11 cellular contexts compared by ENCODE assay signal in genomic region chr5:123814796-123815479, GRCh38.
A peak's percentile ranks its signal among the peaks of the same experiment; 100 is the strongest.
DNase-seq lines count a peak whose midpoint lies in the region; ATAC-seq, FAIRE-seq and TF ChIP-seq lines count a peak whose summit lies in the region.
"Had no signal": no experiment of that assay in that cellular context is flagged by ENCODE, and none has a peak within 500 bp of the region (broad histone marks: within the 10 kb centered on the region; RNA-seq: fewer than 3 reads in every experiment).

No MANE protein-coding gene starts in this region.

- no peak overlapping the region for H3K23ac ChIP-seq in H1 (ENCODE audit: insufficient read length)

- H3K4me3 Mint-ChIP-seq in Calu3 (ENCODE audit: low read depth, unreplicated experiment), result no peak overlapping the region

- H3K14ac ChIP-seq in H1 (ENCODE audit: insufficient read length), result no peak overlapping the region

- CTCF ChIA-PET in H1 (lab: Charles Lee; ENCODE audit: partially characterized antibody), result interaction anchor here (0.9 to 1.6 kb wide), 2 partner anchors 16 to 475 kb away, joined by 3 read pairs; no protein-coding TSS in a partner anchor
- CTCF ChIA-PET in Calu3 (lab: Charles Lee), result interaction anchor here (1.2 kb wide), 1 partner anchor 59 kb away, joined by 3 read pairs; no protein-coding TSS in a partner anchor

- TF ChIP-seq CTCF in DOHH2 (IDR thresholded peaks at IDR 0.05; ENCODE audit: low read depth, low read length, poor library complexity, severe bottlenecking) (no peak), OCI-LY1 (IDR thresholded peaks at IDR 0.05; ENCODE audit: low read length) (no peak), H1 (IDR thresholded peaks at IDR 0.05; ENCODE audit: control extremely low read depth in 1 of 3, insufficient read depth in 1 of 3, low read depth in 1 of 3, low read length in 3 of 3) (no peak), Calu3 (IDR thresholded peaks at IDR 0.05; ENCODE audit: unreplicated experiment) (no peak)

- BruUV-seq in Calu3 (replicated peaks; lab: Mats Ljungman, UMichigan), result no TSS peak

- H4K20me1 ChIP-seq in DOHH2 (ENCODE audit: control insufficient read depth, insufficient read depth, low read depth, low read length) (no peaks in the 10 kb centered on the region), OCI-LY1 (ENCODE audit: insufficient read depth, low read length) (no peaks in the 10 kb centered on the region), H1 (replicated peaks in 1 of 2; ENCODE audit: control insufficient read depth in 1 of 2, insufficient read depth in 2 of 2, low read length in 2 of 2) (no peaks in the 10 kb centered on the region)

- intact Hi-C loops in Calu3 (cut with micrococcal nuclease; ENCODE audit: unreplicated experiment), result no loop called here

- H3K36me3 Mint-ChIP-seq in Calu3 (ENCODE audit: insufficient read depth, unreplicated experiment), result no peaks in the 10 kb centered on the region
- H3K36me3 Mint-ChIP-seq: CD4-positive, alpha-beta memory T cell had no signal

- peak; percentile 68 for FAIRE-seq in H1 (lab: Jason Lieb, UNC)

- H3K9me3 Mint-ChIP-seq in Calu3 (ENCODE audit: low read depth, unreplicated experiment), result no peaks in the 10 kb centered on the region

- H3K79me2 ChIP-seq in DOHH2 (ENCODE audit: control insufficient read depth, low read length), result no peaks in the 10 kb centered on the region
- H3K79me2 ChIP-seq in OCI-LY1 (ENCODE audit: insufficient read depth, low read length), result no peaks in the 10 kb centered on the region
- H3K79me2 ChIP-seq in H1 (ENCODE audit: control insufficient read depth in 1 of 2, insufficient read depth in 2 of 2, low read length in 2 of 2), result no peaks in the 10 kb centered on the region

- no peaks in the 10 kb centered on the region for H3K79me1 ChIP-seq in H1 (ENCODE audit: low read depth, low read length)

- POLR2A ChIA-PET in H1 (lab: Charles Lee; ENCODE audit: partially characterized antibody), result no interaction called here

- no peaks in the 10 kb centered on the region for H3K9me2 ChIP-seq in DOHH2 (replicated peaks; ENCODE audit: control insufficient read depth, low read length)
- no peaks in the 10 kb centered on the region for H3K9me2 ChIP-seq in OCI-LY1 (ENCODE audit: low read depth, low read length)

- H3K27ac Mint-ChIP-seq in Calu3 (ENCODE audit: unreplicated experiment), result no peak overlapping the region
- H3K27ac Mint-ChIP-seq: CD4-positive, alpha-beta memory T cell had no signal

- H3K4me1 ChIP-seq in DOHH2 (ENCODE audit: control insufficient read depth, low read length) (peaks cover 64% of the 10 kb centered on the region), OCI-LY1 (ENCODE audit: insufficient read depth, low read length, severe bottlenecking) (peaks cover 59% of the 10 kb centered on the region), H1 (replicated peaks in 1 of 4; ENCODE audit: control insufficient read depth in 3 of 4, insufficient read depth in 4 of 4, low read length in 3 of 4) (peaks cover 3 to 25% (median 22%) of the 10 kb centered on the region in 4 experiments; a peak in 5 of 7 replicates), mesodermal cell (ENCODE audit: control insufficient read depth, insufficient read depth, low read length, poor library complexity, severe bottlenecking) (peaks cover 29% of the 10 kb centered on the region)

- no peak overlapping the region for H2BK15ac ChIP-seq in H1 (ENCODE audit: low read length)

- TF ChIP-seq RAD21 in H1 (IDR thresholded peaks at IDR 0.05 in 1 of 2, conservative IDR thresholded peaks at IDR 0.05 in 1 of 2; ENCODE audit: low read depth in 2 of 2, low read length in 2 of 2), result no peak

- no peak for DNase-seq in H1 (ENCODE audit: low read depth in 1 of 2, low spot score in 2 of 2)
- no peak for DNase-seq in Calu3
- DNase-seq in NCI-H345 treated with DMSO at 0.1 percent for 48 hours (lab: John Stamatoyannopoulos, UW; ENCODE audit: unreplicated experiment), result no peak
- DNase-seq: caudate nucleus; CD4-positive, alpha-beta memory T cell; T-helper 1 cell had no signal

- no peak overlapping the region for H3K56ac ChIP-seq in H1 (replicated peaks; ENCODE audit: insufficient read length, low read depth, low read length)

- H3K27ac ChIP-seq in DOHH2 (ENCODE audit: low read depth, low read length) (peak overlapping the region; percentile 95), OCI-LY1 (ENCODE audit: low read depth, low read length, poor library complexity, severe bottlenecking) (peak overlapping the region; percentile 87), H1 (ENCODE audit: low read depth, low read length) (0 out of 2 replicates have a peak overlapping the region, but pooled peaks have one; percentile 1), mesodermal cell (ENCODE audit: low read depth, low read length, severe bottlenecking) (peak overlapping the region; percentile 93)

- peak overlapping the region; percentile 19 for H4K5ac ChIP-seq in H1 (ENCODE audit: insufficient read length, low read depth, low read length)

- H3K4me3 ChIP-seq in DOHH2 (ENCODE audit: low read length), result peak overlapping the region; percentile 68
- H3K4me3 ChIP-seq in OCI-LY1 (ENCODE audit: low read depth, low read length, poor library complexity, severe bottlenecking), result peak overlapping the region; percentile 37
- no peak overlapping the region for H3K4me3 ChIP-seq in H1 (ENCODE audit: extremely low read depth in 1 of 4, insufficient read depth in 2 of 4, low read depth in 3 of 4, low read length in 4 of 4)
- H3K4me3 ChIP-seq in mesodermal cell (ENCODE audit: extremely low read depth, insufficient read depth, low read length, poor library complexity, severe bottlenecking), result no peak overlapping the region

- H2AK5ac ChIP-seq in H1 (ENCODE audit: low read depth, low read length), result no peak overlapping the region

- no peak for TF ChIP-seq POLR2A in H1 (IDR thresholded peaks at IDR 0.05; ENCODE audit: control extremely low read depth in 1 of 2, low read depth in 2 of 2, low read length in 2 of 2)

- peak overlapping the region; percentile 48 for H2AFZ ChIP-seq in OCI-LY1 (ENCODE audit: low read length)
- H2AFZ ChIP-seq in H1 (ENCODE audit: low read length), result peak overlapping the region; percentile 54; the same call in 1 of the 2 replicates

- H3K27me3 ChIP-seq in DOHH2 (ENCODE audit: control insufficient read depth, low read length) (no peaks in the 10 kb centered on the region), OCI-LY1 (ENCODE audit: insufficient read depth, low read length) (no peaks in the 10 kb centered on the region), H1 (replicated peaks in 1 of 4; ENCODE audit: control insufficient read depth in 3 of 4, extremely low read depth in 1 of 4, insufficient read depth in 3 of 4, low read length in 3 of 4) (no peaks in the 10 kb centered on the region)

- H3K36me3 ChIP-seq in DOHH2 (ENCODE audit: control insufficient read depth, low read length), result 0 out of 2 replicates have a peak, but pooled peaks cover 2% of the 10 kb centered on the region
- H3K36me3 ChIP-seq in OCI-LY1 (ENCODE audit: insufficient read depth, low read length), result no peaks in the 10 kb centered on the region
- H3K36me3 ChIP-seq in H1 (ENCODE audit: control insufficient read depth in 2 of 4, insufficient read depth in 4 of 4, low read length in 3 of 4), result no peaks in the 10 kb centered on the region
- H3K36me3 ChIP-seq in mesodermal cell (ENCODE audit: control insufficient read depth, insufficient read depth, low read length), result no peaks in the 10 kb centered on the region

- peak overlapping the region; percentile 64; the same call in 1 of the 2 replicates for H2BK5ac ChIP-seq in H1 (ENCODE audit: low read depth, low read length)

- peak overlapping the region; percentile 55; the same call in 1 of the 2 replicates for H3K18ac ChIP-seq in H1 (ENCODE audit: extremely low read depth, low read length)

- H2BK120ac ChIP-seq in H1 (replicated peaks; ENCODE audit: low read depth, low read length), result peak overlapping the region; percentile 95

- peak overlapping the region; percentile 62; the same call in 1 of the 2 replicates for H2BK20ac ChIP-seq in H1 (ENCODE audit: low read length)

- peak overlapping the region; percentile 46; the same call in 1 of the 2 replicates for H2BK12ac ChIP-seq in H1 (ENCODE audit: low read depth, low read length)

- 44% methylated on average over 8 of the region's 8 CpGs; no CpG with 5 or more reads in 1 of the 2 experiments for WGBS in H1 (ENCODE audit: extremely low coverage in 1 of 2, insufficient coverage in 1 of 2, insufficient read length in 1 of 2, insufficient replicate concordance in 2 of 2, low coverage in 1 of 2, low lambda C conversion rate in 2 of 2, missing lambda C conversion rate in 1 of 2), 2 experiments
- WGBS in mesodermal cell (ENCODE audit: insufficient coverage in 2 of 2), 2 experiments, result 46 to 51% methylated on average over 4 of the region's 8 CpGs

- H3K27me3 Mint-ChIP-seq in Calu3 (ENCODE audit: unreplicated experiment), result no peaks in the 10 kb centered on the region
- H3K27me3 Mint-ChIP-seq: CD4-positive, alpha-beta memory T cell had no signal

- H3K23me2 ChIP-seq in H1 (ENCODE audit: low read depth, low read length), result 0 out of 2 replicates have a peak, but pooled peaks cover 2% of the 10 kb centered on the region

- TF ChIP-seq EP300 in H1 (IDR thresholded peaks at IDR 0.05; ENCODE audit: borderline replicate concordance in 1 of 2, low read depth in 2 of 2, low read length in 2 of 2), result no peak

- H3K9ac ChIP-seq in OCI-LY1 (ENCODE audit: low read length) (peak overlapping the region; percentile 60), H1 (replicated peaks in 1 of 4; ENCODE audit: extremely low read depth in 1 of 4, low read depth in 3 of 4, low read length in 3 of 4) (no peak overlapping the region)

- H4K8ac ChIP-seq in H1 (ENCODE audit: extremely low read depth, insufficient read depth, low read length), result no peak overlapping the region

- H4K91ac ChIP-seq in H1 (replicated peaks; ENCODE audit: insufficient read length, low read length), result peak overlapping the region; percentile 44

- peaks cover 17% of the 10 kb centered on the region for H3K4me1 Mint-ChIP-seq in Calu3 (ENCODE audit: low read depth, unreplicated experiment)
- H3K4me1 Mint-ChIP-seq: CD4-positive, alpha-beta memory T cell had no signal

- H3K4me2 ChIP-seq in DOHH2 (ENCODE audit: low read length), result peak overlapping the region; percentile 99
- peak overlapping the region; percentile 75 for H3K4me2 ChIP-seq in OCI-LY1 (ENCODE audit: low read length)
- peak overlapping the region; percentile 28 to 62 for H3K4me2 ChIP-seq in H1 (ENCODE audit: insufficient read depth in 1 of 2, low read depth in 2 of 2, low read length in 2 of 2)

- H3F3A ChIP-seq in DOHH2 (ENCODE audit: control insufficient read depth, insufficient read depth) (peaks cover 22% of the 10 kb centered on the region), OCI-LY1 (ENCODE audit: insufficient read depth, low read length) (peaks cover 7% of the 10 kb centered on the region; the same call in 1 of the 2 replicates)

- H3K9me3 ChIP-seq in DOHH2 (ENCODE audit: control insufficient read depth, insufficient read depth, low read length), result no peaks in the 10 kb centered on the region
- H3K9me3 ChIP-seq in OCI-LY1 (ENCODE audit: low read length), result no peaks in the 10 kb centered on the region
- no peaks in the 10 kb centered on the region for H3K9me3 ChIP-seq in H1 (ENCODE audit: insufficient read depth in 2 of 2, low read depth in 1 of 2, low read length in 1 of 2)
- no peaks in the 10 kb centered on the region for H3K9me3 ChIP-seq in mesodermal cell (ENCODE audit: control insufficient read depth, low read length)

- no peak for ATAC-seq in HG03175 (IDR thresholded peaks at IDR 0.05; ENCODE audit: unreplicated experiment)
- no peak for ATAC-seq in HG02970 (IDR thresholded peaks at IDR 0.05; ENCODE audit: low FRiP score, unreplicated experiment)

- peak overlapping the region; percentile 27 for H3K4ac ChIP-seq in H1 (replicated peaks; ENCODE audit: insufficient read length, low read depth, low read length)

Comparison
In these comparisons a context has a peak if more than half of its experiments do, and no peak if none do; other contexts are left out.
1. H3K27ac ChIP-seq: peak in every context shown above with its lines; median percentile 95 in DOHH2; 93 in mesodermal cell; 87 in OCI-LY1; 1 in H1.
2. H3K4me2 ChIP-seq: peak in every context shown above with its lines; median percentile 99 in DOHH2; 75 in OCI-LY1; 45 in H1.
3. H3K4me3 ChIP-seq: peak in DOHH2 (single experiment) and OCI-LY1 (single experiment); none in H1 (0 of 4) and mesodermal cell (single experiment).